ENCODE assay signal across 20 cellular contexts in genomic region chr2:128169497-128169896, GRCh38.
DNase-seq lines count a peak whose midpoint lies in the region; ATAC-seq and TF ChIP-seq lines count a peak whose summit lies in the region.
"Had no signal": no experiment of that assay in that cellular context is flagged by ENCODE, and none has a peak within 500 bp of the region (broad histone marks: within the 10 kb centered on the region; RNA-seq: fewer than 3 reads in every experiment).

No MANE protein-coding gene starts in this region.

- no peaks in the 10 kb centered on the region for H3K9me2 ChIP-seq in hepatocyte (replicated peaks; ENCODE audit: insufficient read depth)
- H3K9me2 ChIP-seq: SK-N-SH had no signal

- peak overlapping the region; percentile 54 for H3K27ac ChIP-seq in hepatocyte
- H3K27ac ChIP-seq in brain microvascular endothelial cell = no peak overlapping the region
- H3K27ac ChIP-seq: thoracic aorta had no signal

- H3K9me3 ChIP-seq in hepatocyte (ENCODE audit: low read depth) = no peaks in the 10 kb centered on the region
- H3K9me3 ChIP-seq: BE2C, SK-N-SH, thoracic aorta had no signal

- H3K36me3 ChIP-seq in hepatocyte (replicated peaks; ENCODE audit: insufficient read depth, low read depth) (no peaks in the 10 kb centered on the region), brain microvascular endothelial cell (replicated peaks) (peaks cover 41% of the 10 kb centered on the region)

- in situ Hi-C loops in brain microvascular endothelial cell (cut with HindIII; ENCODE audit: low pct_ligation_motif_present, low sequenced_read_pairs) = no loop called here

- WGBS in hepatocyte (ENCODE audit: low lambda C conversion rate, missing lambda C conversion rate) = 73% methylated on average over 3 of the region's 3 CpGs

- H3K4me1 ChIP-seq in hepatocyte (ENCODE audit: insufficient read depth) = peaks cover 15% of the 10 kb centered on the region
- H3K4me1 ChIP-seq: BE2C had no signal

- DNase-seq in AG04449 (ENCODE audit: low read depth, low spot score) (peak; percentile 17), EH (ENCODE audit: low read depth) (peak; percentile 21), amniotic epithelial cell (ENCODE audit: low read depth) (peak; percentile 93), hepatocyte (ENCODE audit: low spot score) (peak; percentile 14), brain microvascular endothelial cell (no peak), nucleus accumbens (lab: John Stamatoyannopoulos, UW) (no peak)
- no peak for DNase-seq in central memory CD4-positive, alpha-beta T cell
- DNase-seq: activated CD4-positive, alpha-beta T cell treated with anti-CD3 and anti-CD28 coated beads, Interleukin-2, amount 50 U/mL, for 4 hours; activated effector memory CD4-positive, alpha-beta T cell treated with Interleukin-2 at 50 U/mL for 16 hours; BE2C; DMS 273 treated with DMSO at 0.1 percent for 48 hours; KG1; midbrain; NCI-H1930; NCI-H510A treated with DMSO at 0.1 percent for 48 hours; PC-3; SK-N-SH; stimulated activated CD4-positive, alpha-beta T cell treated with anti-CD3 and anti-CD28 coated beads, Interleukin-4, amount 100 ng/mL, for 4 hours had no signal

- no peak overlapping the region for H3K4me2 ChIP-seq in hepatocyte
- H3K4me2 ChIP-seq: SK-N-SH had no signal

- ATAC-seq in GM21360 (IDR thresholded peaks at IDR 0.05; ENCODE audit: unreplicated experiment) = no peak
- ATAC-seq: PC-3 had no signal

- no peaks in the 10 kb centered on the region for H4K20me1 ChIP-seq in hepatocyte (ENCODE audit: insufficient read depth, poor library complexity, severe bottlenecking)

- no peaks in the 10 kb centered on the region for H3K79me2 ChIP-seq in hepatocyte

- H3K4me3 ChIP-seq in AG04449 (ENCODE audit: low read depth, low read length) = no peak overlapping the region
- no peak overlapping the region for H3K4me3 ChIP-seq in hepatocyte
- H3K4me3 ChIP-seq in brain microvascular endothelial cell (ENCODE audit: low read depth, low read length) = no peak overlapping the region
- H3K4me3 ChIP-seq: thoracic aorta had no signal

- POLR2A ChIA-PET in AG04449 (lab: Yijun Ruan, JAX) = no interaction called here

- H2AFZ ChIP-seq in hepatocyte = no peak overlapping the region

- TF ChIP-seq CTCF in AG04449 (IDR thresholded peaks at IDR 0.05; ENCODE audit: insufficient read depth, low read length, missing control alignments) = no peak
- no peak for TF ChIP-seq CTCF in hepatocyte (IDR thresholded peaks at IDR 0.05; ENCODE audit: poor library complexity)
- TF ChIP-seq CTCF in brain microvascular endothelial cell (IDR thresholded peaks at IDR 0.05; ENCODE audit: low read depth, low read length, missing control alignments) = no peak

- CTCF ChIA-PET in AG04449 (lab: Yijun Ruan, JAX) = interaction anchor here (0.9 to 2.1 kb wide), 3 partner anchors 10 to 137 kb away, joined by 3 to 12 read pairs (median 4); no protein-coding TSS in a partner anchor

- H3K27me3 ChIP-seq in hepatocyte (no peaks in the 10 kb centered on the region), brain microvascular endothelial cell (replicated peaks) (no peaks in the 10 kb centered on the region)
- H3K27me3 ChIP-seq: BE2C had no signal

Comparison
In these comparisons a context has a peak if more than half of its experiments do, and no peak if none do; other contexts are left out.
1. DNase-seq: peak in AG04449 (single experiment), EH (single experiment), amniotic epithelial cell (single experiment) and hepatocyte (single experiment); none in brain microvascular endothelial cell (single experiment), nucleus accumbens (0 of 56) and central memory CD4-positive, alpha-beta T cell (single experiment).